ENCODE assay signal across 1 cellular context in the genomic region with DNA sequence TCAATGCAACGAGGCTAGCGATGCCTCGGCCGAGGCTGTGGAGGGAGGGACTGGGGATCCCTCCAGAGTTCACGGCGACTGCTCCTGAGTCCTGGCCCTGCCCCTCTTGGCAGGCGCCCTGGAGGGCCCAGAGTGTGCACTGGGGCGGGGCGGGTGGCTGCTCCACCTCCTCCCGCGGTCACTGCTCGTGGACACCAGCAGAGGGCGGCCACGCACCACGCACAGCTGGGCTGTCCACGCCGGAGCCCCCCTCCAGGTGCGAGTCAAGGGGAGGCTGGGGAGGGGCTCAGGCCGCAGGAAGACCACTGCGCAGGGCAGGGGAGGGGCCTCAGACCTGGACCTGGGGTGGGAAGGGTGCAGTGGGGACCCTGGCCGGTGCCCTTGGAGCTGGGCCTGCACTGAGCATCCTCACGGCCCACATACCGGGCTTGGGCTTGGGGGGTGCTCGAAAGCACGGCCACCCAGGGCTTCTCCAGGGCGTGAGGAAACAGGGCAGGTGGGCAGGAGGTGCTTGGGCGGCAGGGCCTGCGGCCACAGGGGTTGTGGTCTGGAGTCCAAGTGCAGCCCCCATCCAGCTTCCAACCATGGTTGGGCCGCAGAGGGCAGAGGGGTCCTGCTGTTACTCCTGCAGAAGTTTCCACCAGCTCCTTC.
TF ChIP-seq lines count a peak whose summit lies in the region.

No MANE protein-coding gene starts in this region.

TF ChIP-seq in GM23338, 12 proteins besides CTCF, POLR2A, EP300 and RAD21 (continued from another document):
- TF ChIP-seq, protein P1, sequence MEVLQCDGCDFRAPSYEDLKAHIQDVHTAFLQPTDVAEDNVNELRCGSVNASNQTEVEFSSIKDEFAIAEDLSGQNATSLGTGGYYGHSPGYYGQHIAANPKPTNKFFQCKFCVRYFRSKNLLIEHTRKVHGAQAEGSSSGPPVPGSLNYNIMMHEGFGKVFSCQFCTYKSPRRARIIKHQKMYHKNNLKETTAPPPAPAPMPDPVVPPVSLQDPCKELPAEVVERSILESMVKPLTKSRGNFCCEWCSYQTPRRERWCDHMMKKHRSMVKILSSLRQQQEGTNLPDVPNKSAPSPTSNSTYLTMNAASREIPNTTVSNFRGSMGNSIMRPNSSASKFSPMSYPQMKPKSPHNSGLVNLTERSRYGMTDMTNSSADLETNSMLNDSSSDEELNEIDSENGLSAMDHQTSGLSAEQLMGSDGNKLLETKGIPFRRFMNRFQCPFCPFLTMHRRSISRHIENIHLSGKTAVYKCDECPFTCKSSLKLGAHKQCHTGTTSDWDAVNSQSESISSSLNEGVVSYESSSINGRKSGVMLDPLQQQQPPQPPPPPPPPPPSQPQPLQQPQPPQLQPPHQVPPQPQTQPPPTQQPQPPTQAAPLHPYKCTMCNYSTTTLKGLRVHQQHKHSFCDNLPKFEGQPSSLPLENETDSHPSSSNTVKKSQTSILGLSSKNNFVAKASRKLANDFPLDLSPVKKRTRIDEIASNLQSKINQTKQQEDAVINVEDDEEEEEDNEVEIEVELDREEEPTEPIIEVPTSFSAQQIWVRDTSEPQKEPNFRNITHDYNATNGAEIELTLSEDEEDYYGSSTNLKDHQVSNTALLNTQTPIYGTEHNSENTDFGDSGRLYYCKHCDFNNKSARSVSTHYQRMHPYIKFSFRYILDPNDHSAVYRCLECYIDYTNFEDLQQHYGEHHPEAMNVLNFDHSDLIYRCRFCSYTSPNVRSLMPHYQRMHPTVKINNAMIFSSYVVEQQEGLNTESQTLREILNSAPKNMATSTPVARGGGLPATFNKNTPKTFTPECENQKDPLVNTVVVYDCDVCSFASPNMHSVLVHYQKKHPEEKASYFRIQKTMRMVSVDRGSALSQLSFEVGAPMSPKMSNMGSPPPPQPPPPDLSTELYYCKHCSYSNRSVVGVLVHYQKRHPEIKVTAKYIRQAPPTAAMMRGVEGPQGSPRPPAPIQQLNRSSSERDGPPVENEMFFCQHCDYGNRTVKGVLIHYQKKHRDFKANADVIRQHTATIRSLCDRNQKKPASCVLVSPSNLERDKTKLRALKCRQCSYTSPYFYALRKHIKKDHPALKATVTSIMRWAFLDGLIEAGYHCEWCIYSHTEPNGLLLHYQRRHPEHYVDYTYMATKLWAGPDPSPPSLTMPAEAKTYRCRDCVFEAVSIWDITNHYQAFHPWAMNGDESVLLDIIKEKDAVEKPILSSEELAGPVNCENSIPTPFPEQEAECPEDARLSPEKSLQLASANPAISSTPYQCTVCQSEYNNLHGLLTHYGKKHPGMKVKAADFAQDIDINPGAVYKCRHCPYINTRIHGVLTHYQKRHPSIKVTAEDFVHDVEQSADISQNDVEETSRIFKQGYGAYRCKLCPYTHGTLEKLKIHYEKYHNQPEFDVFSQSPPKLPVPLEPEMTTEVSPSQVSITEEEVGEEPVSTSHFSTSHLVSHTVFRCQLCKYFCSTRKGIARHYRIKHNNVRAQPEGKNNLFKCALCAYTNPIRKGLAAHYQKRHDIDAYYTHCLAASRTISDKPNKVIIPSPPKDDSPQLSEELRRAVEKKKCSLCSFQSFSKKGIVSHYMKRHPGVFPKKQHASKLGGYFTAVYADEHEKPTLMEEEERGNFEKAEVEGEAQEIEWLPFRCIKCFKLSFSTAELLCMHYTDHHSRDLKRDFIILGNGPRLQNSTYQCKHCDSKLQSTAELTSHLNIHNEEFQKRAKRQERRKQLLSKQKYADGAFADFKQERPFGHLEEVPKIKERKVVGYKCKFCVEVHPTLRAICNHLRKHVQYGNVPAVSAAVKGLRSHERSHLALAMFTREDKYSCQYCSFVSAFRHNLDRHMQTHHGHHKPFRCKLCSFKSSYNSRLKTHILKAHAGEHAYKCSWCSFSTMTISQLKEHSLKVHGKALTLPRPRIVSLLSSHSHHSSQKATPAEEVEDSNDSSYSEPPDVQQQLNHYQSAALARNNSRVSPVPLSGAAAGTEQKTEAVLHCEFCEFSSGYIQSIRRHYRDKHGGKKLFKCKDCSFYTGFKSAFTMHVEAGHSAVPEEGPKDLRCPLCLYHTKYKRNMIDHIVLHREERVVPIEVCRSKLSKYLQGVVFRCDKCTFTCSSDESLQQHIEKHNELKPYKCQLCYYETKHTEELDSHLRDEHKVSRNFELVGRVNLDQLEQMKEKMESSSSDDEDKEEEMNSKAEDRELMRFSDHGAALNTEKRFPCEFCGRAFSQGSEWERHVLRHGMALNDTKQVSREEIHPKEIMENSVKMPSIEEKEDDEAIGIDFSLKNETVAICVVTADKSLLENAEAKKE (CRISPR knock-in tag; IDR thresholded peaks at IDR 0.05), result no peak
- no peak for TF ChIP-seq JUNB (IDR thresholded peaks at IDR 0.05; ENCODE audit: unreplicated experiment)
- TF ChIP-seq CREB1 (CRISPR knock-in tag; IDR thresholded peaks at IDR 0.05; ENCODE audit: low read depth), result no peak
- no peak for TF ChIP-seq NANOG (IDR thresholded peaks at IDR 0.05; ENCODE audit: borderline replicate concordance)
